In the genomic region with DNA sequence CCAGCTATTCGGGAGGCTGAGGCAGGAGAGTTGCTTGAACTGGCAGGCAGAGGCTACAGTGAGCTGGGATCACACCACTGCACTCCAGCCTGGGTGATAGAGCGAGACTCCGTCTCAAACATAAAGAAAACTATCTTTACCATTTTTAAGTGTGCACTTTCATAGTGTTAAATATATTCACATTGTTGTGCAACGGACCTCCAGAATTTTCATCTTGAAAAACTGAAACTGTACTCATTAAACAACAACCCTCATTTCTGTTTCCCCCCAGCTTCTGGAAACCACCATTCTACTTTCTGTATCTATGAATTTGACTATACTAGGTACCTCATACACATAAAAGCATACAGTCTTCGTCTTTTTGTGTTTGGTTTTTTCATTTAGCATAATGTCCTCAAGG, we compare ENCODE assay signal across 15 cellular contexts. TPM values are rescaled to one million over a fixed set of nuclear protein-coding genes. Genes with fewer than 3 reads are reported as not detected.
DNase-seq lines count a peak whose midpoint lies in the region; ATAC-seq and TF ChIP-seq lines count a peak whose summit lies in the region.
"Had no signal": no experiment of that assay in that cellular context is flagged by ENCODE, and none has a peak within 500 bp of the region (broad histone marks: within the 10 kb centered on the region; RNA-seq: fewer than 3 reads in every experiment).

No MANE protein-coding gene starts in this region.

- no peak overlapping the region for H3K4me3 ChIP-seq in neutrophil (ENCODE audit: low read depth in 1 of 2, low read length in 1 of 2)
- no peak overlapping the region for H3K4me3 ChIP-seq in lower leg skin (ENCODE audit: low read depth, poor library complexity, severe bottlenecking)

- no peaks in the 10 kb centered on the region for H3K36me3 Mint-ChIP-seq in activated T-cell treated with anti-CD3 and anti-CD28 coated beads, Interleukin-2, amount 50 U/mL, for 24 hours (ENCODE audit: low read depth)
- peaks cover 1% of the 10 kb centered on the region for H3K36me3 Mint-ChIP-seq in chondrocyte (ENCODE audit: low read depth)

- no peak overlapping the region for H3K4me3 Mint-ChIP-seq in activated T-cell treated with anti-CD3 and anti-CD28 coated beads, Interleukin-2, amount 50 U/mL, for 24 hours
- H3K4me3 Mint-ChIP-seq in chondrocyte (ENCODE audit: unreplicated experiment), result no peak overlapping the region

- H3K27me3 Mint-ChIP-seq in activated T-cell treated with anti-CD3 and anti-CD28 coated beads, Interleukin-2, amount 50 U/mL, for 24 hours, result peaks cover 3% of the 10 kb centered on the region
- H3K27me3 Mint-ChIP-seq in chondrocyte (ENCODE audit: low read depth), result peaks cover under 1% of the 10 kb centered on the region

- intact Hi-C loops in lower leg skin (cut with DNase I; ENCODE audit: low total_unique reads), result no loop called here

- H3K9me3 Mint-ChIP-seq in activated T-cell treated with anti-CD3 and anti-CD28 coated beads, Interleukin-2, amount 50 U/mL, for 24 hours, result peaks cover 10% of the 10 kb centered on the region
- H3K9me3 Mint-ChIP-seq in chondrocyte (ENCODE audit: low read depth), result no peaks in the 10 kb centered on the region

- peak overlapping the region; percentile 62 for H3K27ac ChIP-seq in neutrophil

- 72 to 83% methylated on average over 5 of the region's 5 CpGs for WGBS in lower leg skin, 2 donors

- H3K4me1 Mint-ChIP-seq in activated T-cell treated with anti-CD3 and anti-CD28 coated beads, Interleukin-2, amount 50 U/mL, for 24 hours (ENCODE audit: low read depth), result peaks cover 44% of the 10 kb centered on the region
- no peaks in the 10 kb centered on the region for H3K4me1 Mint-ChIP-seq in chondrocyte (ENCODE audit: low read depth)

- H3K9me3 ChIP-seq in neutrophil, result no peaks in the 10 kb centered on the region

- no peaks in the 10 kb centered on the region for H3K27me3 ChIP-seq in neutrophil

- TF ChIP-seq POLR2A in lower leg skin (IDR thresholded peaks at IDR 0.05), result no peak

- TF ChIP-seq CTCF in neutrophil (IDR thresholded peaks at IDR 0.05), result no peak
- no peak for TF ChIP-seq CTCF in lower leg skin (IDR thresholded peaks at IDR 0.05)
- TF ChIP-seq CTCF in chondrocyte (IDR thresholded peaks at IDR 0.05), result no peak

- no peaks in the 10 kb centered on the region for H3K36me3 ChIP-seq in neutrophil

- no peak for DNase-seq in activated T-cell treated with anti-CD3 and anti-CD28 coated beads, Interleukin-2, amount 50 U/mL, for 24 hours
- DNase-seq in activated T-cell treated with anti-CD3 and anti-CD28 coated beads, Interleukin-2, amount 50 U/mL, for 1 hour, result no peak
- DNase-seq in lower leg skin (ENCODE audit: low spot score in 2 of 2), result no peak
- DNase-seq in chondrocyte (ENCODE audit: low spot score), result no peak
- DNase-seq in NCI-H187 treated with DMSO at 0.1 percent for 48 hours (lab: John Stamatoyannopoulos, UW), result no peak
- DNase-seq: ACHN; activated CD4-positive, alpha-beta T cell treated with anti-CD3 and anti-CD28 coated beads, Interleukin-2, amount 50 U/mL, for 1 hour; DMS79; NCI-H524 treated with DMSO at 0.1 percent for 48 hours; small intestine; stimulated activated naive CD4-positive, alpha-beta T cell treated with Interleukin-2 at 50 U/mL for 16 hours had no signal

- ATAC-seq in GM21619 (IDR thresholded peaks at IDR 0.05; ENCODE audit: unreplicated experiment), result peak; percentile 95
- ATAC-seq in HG03108 (IDR thresholded peaks at IDR 0.05; ENCODE audit: unreplicated experiment), result peak; percentile 84
- ATAC-seq: SK-N-SH treated with all-trans-retinoic acid at 6 μM for 48 hours had no signal

- H3K27ac Mint-ChIP-seq in activated T-cell treated with anti-CD3 and anti-CD28 coated beads, Interleukin-2, amount 50 U/mL, for 24 hours, result peak overlapping the region; percentile 82
- H3K27ac Mint-ChIP-seq in chondrocyte (ENCODE audit: unreplicated experiment), result no peak overlapping the region

- H3K4me1 ChIP-seq in neutrophil (ENCODE audit: control insufficient read depth in 1 of 2, insufficient read depth in 1 of 2, low read depth in 1 of 2, low read length in 1 of 2), result peaks cover 32 to 33% of the 10 kb centered on the region in 2 experiments

RNA-seq across cellular contexts. Expression of a gene that starts 26.7 kb away (rescaled TPM):
- total RNA-seq in lower leg skin (10 to 100 TPM in 3 of 4 donors, 1 to 10 TPM in 1; 9.5 to 11.5 (median 10.6) TPM), chondrocyte (18.6 to 22.6 TPM (median 22.0 TPM) in 3 replicates)
